ENCODE assay signal across 19 cellular contexts in genomic region chr5:1885777-1886633, GRCh38. TPM values are rescaled to one million over a fixed set of nuclear protein-coding genes. Genes with fewer than 3 reads are reported as not detected.
DNase-seq lines count a peak whose midpoint lies in the region; ATAC-seq, FAIRE-seq and TF ChIP-seq lines count a peak whose summit lies in the region.
"Had no signal": no experiment of that assay in that cellular context is flagged by ENCODE, and none has a peak within 500 bp of the region (broad histone marks: within the 10 kb centered on the region; RNA-seq: fewer than 3 reads in every experiment).

No MANE protein-coding gene starts in this region.

- TF ChIP-seq CTCF in A549 (IDR thresholded peaks at IDR 0.05) (no peak), foreskin keratinocyte (conservative IDR thresholded peaks at IDR 0.05) (no peak), neural crest cell (conservative IDR thresholded peaks at IDR 0.05) (no peak)

- H3K27ac ChIP-seq in A549 (no peak overlapping the region), foreskin keratinocyte (peak overlapping the region; percentile 97)
- no peak overlapping the region for H3K27ac ChIP-seq in effector memory CD4-positive, alpha-beta T cell (ENCODE audit: insufficient read depth, low read length, poor library complexity, severe bottlenecking)
- H3K27ac ChIP-seq: SJCRH30 had no signal

- no peaks in the 10 kb centered on the region for H3K9me3 ChIP-seq in A549
- peaks cover 8% of the 10 kb centered on the region; the same call in 1 of the 2 replicates for H3K9me3 ChIP-seq in NT2/D1 (ENCODE audit: insufficient read depth, low read length)
- no peaks in the 10 kb centered on the region for H3K9me3 ChIP-seq in T-helper 17 cell (ENCODE audit: control insufficient read depth, low read length, poor library complexity, severe bottlenecking)
- H3K9me3 ChIP-seq in effector memory CD4-positive, alpha-beta T cell (ENCODE audit: control insufficient read depth, low read length): no peaks in the 10 kb centered on the region
- H3K9me3 ChIP-seq: SJCRH30 had no signal

- H3K27me3 ChIP-seq in NT2/D1 (ENCODE audit: insufficient read depth, insufficient read length) (peaks cover 85% of the 10 kb centered on the region), foreskin keratinocyte (no peaks in the 10 kb centered on the region)
- peaks cover 16% of the 10 kb centered on the region for H3K27me3 ChIP-seq in effector memory CD4-positive, alpha-beta T cell (replicated peaks; ENCODE audit: control insufficient read depth, insufficient read depth, low read length, poor library complexity, severe bottlenecking)
- H3K27me3 ChIP-seq: SJCRH30 had no signal

- H3K4me1 ChIP-seq in A549: peaks cover 17% of the 10 kb centered on the region; the same call in 2 of the 3 replicates
- H3K4me1 ChIP-seq in NT2/D1 (ENCODE audit: insufficient read depth, insufficient read length): peaks cover 10% of the 10 kb centered on the region
- peaks cover 17% of the 10 kb centered on the region for H3K4me1 ChIP-seq in foreskin keratinocyte
- peaks cover 15% of the 10 kb centered on the region for H3K4me1 ChIP-seq in effector memory CD4-positive, alpha-beta T cell (ENCODE audit: control insufficient read depth, insufficient read depth, low read length, poor library complexity, severe bottlenecking)
- H3K4me1 ChIP-seq: SJCRH30 had no signal

- FAIRE-seq in A549 (lab: Jason Lieb, UNC): no peak

- H3K36me3 Mint-ChIP-seq in neural crest cell (ENCODE audit: low read depth): no peaks in the 10 kb centered on the region
- no peaks in the 10 kb centered on the region for H3K36me3 Mint-ChIP-seq in T-helper 17 cell (ENCODE audit: low read depth)

- no peaks in the 10 kb centered on the region for H3K9me3 Mint-ChIP-seq in neural crest cell

- H3K27me3 Mint-ChIP-seq in neural crest cell (ENCODE audit: low read depth): peaks cover 87% of the 10 kb centered on the region
- H3K27me3 Mint-ChIP-seq in T-helper 17 cell: peaks cover 51% of the 10 kb centered on the region

- peak overlapping the region; percentile 74 for H3K4me2 ChIP-seq in A549

- peak overlapping the region; percentile 24 for H3K9ac ChIP-seq in NT2/D1 (ENCODE audit: insufficient read length, low read depth)

- no peak for TF ChIP-seq POLR2A in A549 (IDR thresholded peaks at IDR 0.05; ENCODE audit: low read length)

- no peak for TF ChIP-seq EP300 in A549 (IDR thresholded peaks at IDR 0.05)

- H3K4me1 Mint-ChIP-seq in neural crest cell: peaks cover 32% of the 10 kb centered on the region
- peaks cover 8% of the 10 kb centered on the region for H3K4me1 Mint-ChIP-seq in T-helper 17 cell

- WGBS in A549 (ENCODE audit: missing lambda C conversion rate): 47% methylated on average over 32 of the region's 57 CpGs

- no peak overlapping the region; the same call in 2 of the 3 replicates for H3K4me3 ChIP-seq in A549
- peak overlapping the region; percentile 46 for H3K4me3 ChIP-seq in NT2/D1 (ENCODE audit: insufficient read length, low read depth)
- H3K4me3 ChIP-seq in effector memory CD4-positive, alpha-beta T cell (ENCODE audit: insufficient read depth, low read depth, low read length, poor library complexity, severe bottlenecking): no peak overlapping the region
- H3K4me3 ChIP-seq: SJCRH30 had no signal

- peak overlapping the region; percentile 70 for H3K4me3 Mint-ChIP-seq in neural crest cell
- no peak overlapping the region for H3K4me3 Mint-ChIP-seq in T-helper 17 cell

- H3K27ac Mint-ChIP-seq in neural crest cell (ENCODE audit: unreplicated experiment): no peak overlapping the region
- no peak overlapping the region for H3K27ac Mint-ChIP-seq in T-helper 17 cell

- POLR2A ChIA-PET in A549 (lab: Yijun Ruan, JAX): no interaction called here

- no peaks in the 10 kb centered on the region for H3K36me3 ChIP-seq in NT2/D1 (ENCODE audit: insufficient read depth, insufficient read length, low read length)
- H3K36me3 ChIP-seq in effector memory CD4-positive, alpha-beta T cell (ENCODE audit: control insufficient read depth, insufficient read depth, low read length): no peaks in the 10 kb centered on the region
- H3K36me3 ChIP-seq: SJCRH30 had no signal

- TF ChIP-seq RAD21 in A549 (conservative IDR thresholded peaks at IDR 0.05 in 1 of 2, IDR thresholded peaks at IDR 0.05 in 1 of 2): no peak

- no peak for ATAC-seq in A549
- ATAC-seq in foreskin keratinocyte: no peak
- no peak for ATAC-seq in T-helper 17 cell
- ATAC-seq: left lobe of liver had no signal

- no peak for DNase-seq in A549 (ENCODE audit: low read depth in 1 of 2, low spot score in 1 of 2)
- DNase-seq in NT2/D1 (ENCODE audit: low read depth, low spot score): no peak
- DNase-seq in foreskin keratinocyte: peak in 1 of 2 donors; percentile 30
- no peak for DNase-seq in neural crest cell (ENCODE audit: low read depth, low spot score)
- DNase-seq in midbrain (lab: John Stamatoyannopoulos, UW): no peak
- DNase-seq in T-helper 17 cell: no peak
- no peak for DNase-seq in effector memory CD4-positive, alpha-beta T cell
- DNase-seq in NCI-H2171 treated with DMSO at 0.1 percent for 48 hours (lab: John Stamatoyannopoulos, UW): no peak
- DNase-seq: activated CD4-positive, alpha-beta T cell treated with anti-CD3 and anti-CD28 coated beads for 4 hours; activated CD8-positive, alpha-beta memory T cell treated with anti-CD3 and anti-CD28 coated beads, Interleukin-2, amount 50 U/mL, for 4 hours; activated naive CD4-positive, alpha-beta T cell treated with Interleukin-2 at 50 U/mL for 16 hours; NCI-H1436; NCI-H446 treated with DMSO at 0.1 percent for 48 hours; SJCRH30; T1000 had no signal

- CTCF ChIA-PET in A549 (lab: Yijun Ruan, JAX): no interaction called here

TF ChIP-seq in A549, 52 proteins besides CTCF, POLR2A, EP300 and RAD21:
- TF ChIP-seq EHF (CRISPR knock-in tag; IDR thresholded peaks at IDR 0.05): no peak
- TF ChIP-seq MYC (IDR thresholded peaks at IDR 0.05; ENCODE audit: borderline replicate concordance, low read length): no peak
- no peak for TF ChIP-seq EHMT2 (IDR thresholded peaks at IDR 0.05; ENCODE audit: low read depth)
- TF ChIP-seq SMC3 (IDR thresholded peaks at IDR 0.05): no peak
- TF ChIP-seq CHD4 (IDR thresholded peaks at IDR 0.05; ENCODE audit: borderline replicate concordance): no peak

RNA-seq across cellular contexts. Expression of gene IRX4, which starts 3.3 kb away (rescaled TPM):
- polyA plus RNA-seq in A549 (2011; rRNA removed) (0.04 and 0.05 TPM in 2 replicates), A549 (2017; fragmentation: RNase III; extraction: RNeasy Plus Mini Kit Qiagen cat#74134 plus additional on column Dnase treatment) (0.05 to 0.06 TPM in 2 of 3 replicates, not detected in the other), foreskin keratinocyte (22.0 and 32.8 TPM in 2 replicates)
- 0.05 and 0.06 TPM in 2 replicates for polyA plus RNA-seq in A549 (2012; cell fraction: cytosol; rRNA removed)
- 0.20 and 0.26 TPM in 2 replicates for polyA plus RNA-seq in A549 (2012; cell fraction: nucleus; rRNA removed)
- polyA minus RNA-seq in A549 (2011; rRNA and poly(A)+ RNA removed): not detected in 2 replicates
- total RNA-seq in foreskin keratinocyte (20.3 and 26.4 TPM in 2 replicates), neural crest cell (0.28 and 0.77 TPM in 2 replicates), T-helper 17 cell (not detected)
- total RNA-seq: fibroblast of lung, left lobe of liver, myocyte, renal cortical epithelial cell, SJCRH30 had no signal
- polyA plus RNA-seq: fibroblast of lung had no signal

Comparison
In these comparisons a context has a peak if more than half of its experiments do, and no peak if none do; other contexts are left out.
1. RNA of gene IRX4, which starts 3.3 kb away (total RNA-seq): 20.3 to 26.4 TPM in foreskin keratinocyte; 0.28 to 0.77 TPM in neural crest cell and not detected in T-helper 17 cell; every median in the first group is over 10 times any median in the second.